17 cellular contexts compared by ENCODE assay signal in the genomic region with DNA sequence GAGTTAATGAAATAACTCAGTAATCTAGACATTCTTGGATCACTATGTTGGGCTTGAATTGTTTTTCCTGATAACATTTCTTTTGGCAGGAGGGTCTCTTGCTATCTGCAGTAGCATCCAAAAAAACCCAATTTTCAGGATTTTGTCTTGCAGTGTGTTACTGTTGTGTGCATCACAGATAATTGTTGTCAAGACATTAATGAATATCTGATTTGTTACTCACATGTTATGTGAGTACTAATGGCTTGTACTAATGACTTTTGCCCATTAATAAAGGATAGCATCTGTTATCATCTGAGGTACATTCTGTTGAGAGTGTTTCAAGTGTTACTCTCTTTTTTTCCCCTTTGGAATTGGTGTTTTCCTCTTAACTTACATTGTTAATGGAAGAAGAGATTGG.
"Had no signal": no experiment of that assay in that cellular context is flagged by ENCODE, and none has a peak within 500 bp of the region (broad histone marks: within the 10 kb centered on the region; RNA-seq: fewer than 3 reads in every experiment).

No MANE protein-coding gene starts in this region.

- H3K4me3 Mint-ChIP-seq: activated naive CD8-positive, alpha-beta T cell treated with anti-CD3 and anti-CD28 coated beads, Interleukin-2, amount 10 ng/mL, durations not matched to agents 7 days and 5 days; nephron; stimulated activated memory B cell treated with anti-CD40 and anti-IgM and Interleukin-4, amounts not matched to agents 10 μg/mL and 1 μg/mL and 100 μg/mL, for 72 hours; type B pancreatic cell had no signal

- H3K27ac Mint-ChIP-seq: activated naive CD8-positive, alpha-beta T cell treated with anti-CD3 and anti-CD28 coated beads, Interleukin-2, amount 10 ng/mL, durations not matched to agents 7 days and 5 days; nephron; stimulated activated memory B cell treated with anti-CD40 and anti-IgM and Interleukin-4, amounts not matched to agents 10 μg/mL and 1 μg/mL and 100 μg/mL, for 72 hours; type B pancreatic cell had no signal

- ATAC-seq: stimulated activated memory B cell treated with anti-CD40 and anti-IgM and Interleukin-4, amounts not matched to agents 10 μg/mL and 1 μg/mL and 100 μg/mL, for 72 hours had no signal

- H3K27ac ChIP-seq: sigmoid colon, SJCRH30, testis had no signal

- H3K27me3 Mint-ChIP-seq: activated naive CD8-positive, alpha-beta T cell treated with anti-CD3 and anti-CD28 coated beads, Interleukin-2, amount 10 ng/mL, durations not matched to agents 7 days and 5 days; stimulated activated memory B cell treated with anti-CD40 and anti-IgM and Interleukin-4, amounts not matched to agents 10 μg/mL and 1 μg/mL and 100 μg/mL, for 72 hours; type B pancreatic cell had no signal

- H3K9me3 ChIP-seq: sigmoid colon, SJCRH30, testis had no signal

- H3K4me2 ChIP-seq: smooth muscle cell had no signal

- H3K4me1 ChIP-seq: SJCRH30 had no signal

- DNase-seq: activated naive CD8-positive, alpha-beta T cell treated with anti-CD3 and anti-CD28 coated beads, Interleukin-2, amount 10 ng/mL, durations not matched to agents 7 days and 5 days; activated T-cell treated with anti-CD3 and anti-CD28 coated beads, Interleukin-2, amount 50 U/mL, for 1 hour; amygdala; effector CD4-positive, alpha-beta T cell; foreskin melanocyte; islet precursor cell; midbrain; posterior cingulate gyrus; sigmoid colon; SJCRH30; stimulated activated CD4-positive, alpha-beta T cell treated with anti-CD3 and anti-CD28 coated beads, Interleukin-15, amount 100 ng/mL, for 24 hours; T-helper 9 cell; testis had no signal

- H3K27me3 ChIP-seq: sigmoid colon, SJCRH30, testis had no signal

- H3K9me3 Mint-ChIP-seq: activated naive CD8-positive, alpha-beta T cell treated with anti-CD3 and anti-CD28 coated beads, Interleukin-2, amount 10 ng/mL, durations not matched to agents 7 days and 5 days; nephron; stimulated activated memory B cell treated with anti-CD40 and anti-IgM and Interleukin-4, amounts not matched to agents 10 μg/mL and 1 μg/mL and 100 μg/mL, for 72 hours; type B pancreatic cell had no signal

- H3K4me3 ChIP-seq: sigmoid colon, SJCRH30, smooth muscle cell, testis had no signal
